1 cellular context compared by ENCODE assay signal in the genomic region with DNA sequence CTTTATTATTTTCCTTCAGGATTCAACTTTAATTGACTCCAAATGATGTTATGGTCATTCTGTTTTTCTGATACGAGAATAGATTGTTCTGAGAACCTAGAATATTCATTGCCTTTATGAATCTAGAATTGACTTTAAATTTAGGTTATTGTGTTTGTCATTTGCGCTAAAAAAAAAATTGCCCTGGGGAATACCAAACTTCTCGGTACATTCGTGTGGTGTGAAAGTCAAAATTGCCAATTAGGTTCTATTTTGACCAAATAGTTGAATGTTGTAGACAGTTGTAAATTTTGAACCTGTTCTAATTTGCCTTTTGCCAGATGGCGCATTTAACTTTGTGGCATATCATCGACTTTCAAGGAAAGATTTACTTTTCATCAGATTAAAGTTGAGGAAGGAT.
TF ChIP-seq lines count a peak whose summit lies in the region.

No MANE protein-coding gene starts in this region.

TF ChIP-seq in GM12878, 131 proteins besides CTCF, POLR2A, EP300 and RAD21 (continued from another document):
- TF ChIP-seq NR2C2 (IDR thresholded peaks at IDR 0.05; ENCODE audit: borderline replicate concordance, control insufficient read depth, insufficient read length, low read depth), result no peak
- TF ChIP-seq ZBTB11 (CRISPR knock-in tag; IDR thresholded peaks at IDR 0.05), result no peak
- TF ChIP-seq, protein P1, sequence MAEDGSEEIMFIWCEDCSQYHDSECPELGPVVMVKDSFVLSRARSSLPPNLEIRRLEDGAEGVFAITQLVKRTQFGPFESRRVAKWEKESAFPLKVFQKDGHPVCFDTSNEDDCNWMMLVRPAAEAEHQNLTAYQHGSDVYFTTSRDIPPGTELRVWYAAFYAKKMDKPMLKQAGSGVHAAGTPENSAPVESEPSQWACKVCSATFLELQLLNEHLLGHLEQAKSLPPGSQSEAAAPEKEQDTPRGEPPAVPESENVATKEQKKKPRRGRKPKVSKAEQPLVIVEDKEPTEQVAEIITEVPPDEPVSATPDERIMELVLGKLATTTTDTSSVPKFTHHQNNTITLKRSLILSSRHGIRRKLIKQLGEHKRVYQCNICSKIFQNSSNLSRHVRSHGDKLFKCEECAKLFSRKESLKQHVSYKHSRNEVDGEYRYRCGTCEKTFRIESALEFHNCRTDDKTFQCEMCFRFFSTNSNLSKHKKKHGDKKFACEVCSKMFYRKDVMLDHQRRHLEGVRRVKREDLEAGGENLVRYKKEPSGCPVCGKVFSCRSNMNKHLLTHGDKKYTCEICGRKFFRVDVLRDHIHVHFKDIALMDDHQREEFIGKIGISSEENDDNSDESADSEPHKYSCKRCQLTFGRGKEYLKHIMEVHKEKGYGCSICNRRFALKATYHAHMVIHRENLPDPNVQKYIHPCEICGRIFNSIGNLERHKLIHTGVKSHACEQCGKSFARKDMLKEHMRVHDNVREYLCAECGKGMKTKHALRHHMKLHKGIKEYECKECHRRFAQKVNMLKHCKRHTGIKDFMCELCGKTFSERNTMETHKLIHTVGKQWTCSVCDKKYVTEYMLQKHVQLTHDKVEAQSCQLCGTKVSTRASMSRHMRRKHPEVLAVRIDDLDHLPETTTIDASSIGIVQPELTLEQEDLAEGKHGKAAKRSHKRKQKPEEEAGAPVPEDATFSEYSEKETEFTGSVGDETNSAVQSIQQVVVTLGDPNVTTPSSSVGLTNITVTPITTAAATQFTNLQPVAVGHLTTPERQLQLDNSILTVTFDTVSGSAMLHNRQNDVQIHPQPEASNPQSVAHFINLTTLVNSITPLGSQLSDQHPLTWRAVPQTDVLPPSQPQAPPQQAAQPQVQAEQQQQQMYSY (CRISPR knock-in tag; IDR thresholded peaks at IDR 0.05), result no peak
- no peak for TF ChIP-seq ESRRA (IDR thresholded peaks at IDR 0.05; ENCODE audit: low read length)
- TF ChIP-seq, protein P2, sequence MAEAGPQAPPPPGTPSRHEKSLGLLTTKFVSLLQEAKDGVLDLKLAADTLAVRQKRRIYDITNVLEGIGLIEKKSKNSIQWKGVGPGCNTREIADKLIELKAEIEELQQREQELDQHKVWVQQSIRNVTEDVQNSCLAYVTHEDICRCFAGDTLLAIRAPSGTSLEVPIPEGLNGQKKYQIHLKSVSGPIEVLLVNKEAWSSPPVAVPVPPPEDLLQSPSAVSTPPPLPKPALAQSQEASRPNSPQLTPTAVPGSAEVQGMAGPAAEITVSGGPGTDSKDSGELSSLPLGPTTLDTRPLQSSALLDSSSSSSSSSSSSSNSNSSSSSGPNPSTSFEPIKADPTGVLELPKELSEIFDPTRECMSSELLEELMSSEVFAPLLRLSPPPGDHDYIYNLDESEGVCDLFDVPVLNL (IDR thresholded peaks at IDR 0.05; ENCODE audit: low read depth, low read length), result no peak
- TF ChIP-seq HDAC6 (IDR thresholded peaks at IDR 0.05; ENCODE audit: unreplicated experiment), result no peak
- TF ChIP-seq ZBTB4 (CRISPR knock-in tag; IDR thresholded peaks at IDR 0.05), result no peak
- no peak for TF ChIP-seq NR2C1 (IDR thresholded peaks at IDR 0.05)
- no peak for TF ChIP-seq SREBF2 (IDR thresholded peaks at IDR 0.05; ENCODE audit: low read length)
- TF ChIP-seq FOXM1 (IDR thresholded peaks at IDR 0.05; ENCODE audit: low read depth, low read length), result no peak
- TF ChIP-seq RAD51 (IDR thresholded peaks at IDR 0.05), result 0 out of 2 replicates have a peak, but pooled peaks have one; percentile 17
- no peak for TF ChIP-seq MXI1 (IDR thresholded peaks at IDR 0.05; ENCODE audit: low read depth, low read length)
- TF ChIP-seq RFX5 (IDR thresholded peaks at IDR 0.05; ENCODE audit: low read depth, low read length), result no peak
- TF ChIP-seq SUPT20H (IDR thresholded peaks at IDR 0.05; ENCODE audit: borderline replicate concordance, control insufficient read depth, low read depth, low read length), result no peak
